In genomic region chr16:1420111-1420539, GRCh38 we compare ENCODE assay signal across 1 cellular context.
TF ChIP-seq lines count a peak whose summit lies in the region.

No MANE protein-coding gene starts in this region.

TF ChIP-seq in H1, 55 proteins besides CTCF, POLR2A, EP300 and RAD21:
- TF ChIP-seq RFX5 (IDR thresholded peaks at IDR 0.05; ENCODE audit: borderline replicate concordance, low read depth, low read length) (no peak), SAP30 (IDR thresholded peaks at IDR 0.05; ENCODE audit: insufficient read depth, insufficient replicate concordance, low read length) (peak; percentile 89)
